10 cellular contexts compared by ENCODE assay signal in genomic region chr17:51238253-51238887, GRCh38. TPM values are rescaled to one million over a fixed set of nuclear protein-coding genes. Genes with fewer than 3 reads are reported as not detected.
DNase-seq lines count a peak whose midpoint lies in the region; ATAC-seq and TF ChIP-seq lines count a peak whose summit lies in the region.
"Had no signal": no experiment of that assay in that cellular context is flagged by ENCODE, and none has a peak within 500 bp of the region (broad histone marks: within the 10 kb centered on the region; RNA-seq: fewer than 3 reads in every experiment).

No MANE protein-coding gene starts in this region.

- H3K27ac ChIP-seq in left lung, result peak overlapping the region in 1 of 2 donors; percentile 53

- peaks cover 20% of the 10 kb centered on the region for H3K4me1 Mint-ChIP-seq in activated T-helper 17 cell treated with anti-CD3 and anti-CD28 coated beads, Interleukin-2, amount 50 U/mL, for 72 hours
- peaks cover 7% of the 10 kb centered on the region for H3K4me1 Mint-ChIP-seq in Caco-2 (ENCODE audit: low read depth, unreplicated experiment)

- peaks cover 12% of the 10 kb centered on the region for H3K36me3 Mint-ChIP-seq in activated T-helper 17 cell treated with anti-CD3 and anti-CD28 coated beads, Interleukin-2, amount 50 U/mL, for 72 hours (ENCODE audit: low read depth)
- peaks cover 28% of the 10 kb centered on the region for H3K36me3 Mint-ChIP-seq in Caco-2 (ENCODE audit: insufficient read depth, unreplicated experiment)

- BruUV-seq in Caco-2 (replicated peaks; lab: Mats Ljungman, UMichigan), result no TSS peak

- no peaks in the 10 kb centered on the region for H3K27me3 ChIP-seq in left lung
- no peaks in the 10 kb centered on the region for H3K27me3 ChIP-seq in Caco-2 (replicated peaks; ENCODE audit: control insufficient read depth, insufficient read depth, low read length)
- no peaks in the 10 kb centered on the region for H3K27me3 ChIP-seq in HAP-1 (ENCODE audit: low read depth)

- CTCF ChIA-PET in Caco-2 (lab: Charles Lee), result no interaction called here

- intact Hi-C loops in left lung (cut with DNase I) (no loop called here), Caco-2 (cut with micrococcal nuclease; ENCODE audit: unreplicated experiment) (no loop called here)

- DNase-seq in Caki2 (ENCODE audit: low read depth) (peak; percentile 21), NCI-H446 (lab: John Stamatoyannopoulos, UW) (no peak), left lung (no peak), Caco-2 (no peak), HAP-1 (ENCODE audit: low spot score in 2 of 2) (no peak)
- DNase-seq: EL, NCI-H2227 treated with DMSO at 0.1 percent for 48 hours had no signal

- H3K27ac Mint-ChIP-seq in activated T-helper 17 cell treated with anti-CD3 and anti-CD28 coated beads, Interleukin-2, amount 50 U/mL, for 72 hours, result peak overlapping the region; percentile 42
- no peak overlapping the region for H3K27ac Mint-ChIP-seq in Caco-2 (ENCODE audit: unreplicated experiment)

- peak; percentile 73 for ATAC-seq in GM19438 (IDR thresholded peaks at IDR 0.05; ENCODE audit: low read depth, unreplicated experiment)
- peak; percentile 81 for ATAC-seq in HG03342 (IDR thresholded peaks at IDR 0.05; ENCODE audit: unreplicated experiment)
- peak; percentile 93 for ATAC-seq in activated T-helper 17 cell treated with anti-CD3 and anti-CD28 coated beads, Interleukin-2, amount 50 U/mL, for 72 hours (replicated peaks)
- ATAC-seq in left lung, result no peak

- TF ChIP-seq CTCF in left lung (IDR thresholded peaks at IDR 0.05) (no peak), Caco-2 (IDR thresholded peaks at IDR 0.05; ENCODE audit: insufficient read depth in 1 of 2, low read depth in 1 of 2, low read length in 1 of 2, severe bottlenecking in 1 of 2, unreplicated experiment in 1 of 2) (no peak)

- H3K36me3 ChIP-seq in left lung, result no peaks in the 10 kb centered on the region
- H3K36me3 ChIP-seq in Caco-2 (ENCODE audit: control insufficient read depth, insufficient read depth, low read length), result no peaks in the 10 kb centered on the region; the same call in none of the 2 replicates
- H3K36me3 ChIP-seq in HAP-1 (replicated peaks), result no peaks in the 10 kb centered on the region

- in situ Hi-C loops in Caki2 (cut with HindIII; ENCODE audit: low pct_unique_long_range_greater_than_20kb, low sequenced_read_pairs), result no loop called here
- in situ Hi-C loops in HAP-1 (cut with MboI; ENCODE audit: low sequenced_read_pairs), result no loop called here

- peak overlapping the region; percentile 34 for H3K4me3 Mint-ChIP-seq in activated T-helper 17 cell treated with anti-CD3 and anti-CD28 coated beads, Interleukin-2, amount 50 U/mL, for 72 hours
- H3K4me3 Mint-ChIP-seq in Caco-2 (ENCODE audit: unreplicated experiment), result no peak overlapping the region

- no peaks in the 10 kb centered on the region for H3K9me3 Mint-ChIP-seq in activated T-helper 17 cell treated with anti-CD3 and anti-CD28 coated beads, Interleukin-2, amount 50 U/mL, for 72 hours
- no peaks in the 10 kb centered on the region for H3K9me3 Mint-ChIP-seq in Caco-2 (ENCODE audit: unreplicated experiment)

- POLR2A ChIA-PET in Caco-2 (lab: Charles Lee), result interaction anchor here (0.6 kb wide), 1 partner anchor 17 kb away, joined by 3 read pairs; no protein-coding TSS in a partner anchor

- H3K9me3 ChIP-seq in left lung (no peaks in the 10 kb centered on the region), Caco-2 (peaks cover 6% of the 10 kb centered on the region), HAP-1 (no peaks in the 10 kb centered on the region)

- no peak overlapping the region for H3K4me3 ChIP-seq in left lung
- no peak overlapping the region for H3K4me3 ChIP-seq in Caco-2 (ENCODE audit: low read depth, low read length)
- no peak overlapping the region for H3K4me3 ChIP-seq in HAP-1

- H3K27me3 Mint-ChIP-seq in activated T-helper 17 cell treated with anti-CD3 and anti-CD28 coated beads, Interleukin-2, amount 50 U/mL, for 72 hours, result no peaks in the 10 kb centered on the region
- no peaks in the 10 kb centered on the region for H3K27me3 Mint-ChIP-seq in Caco-2 (ENCODE audit: insufficient read depth, unreplicated experiment)

- H3K4me1 ChIP-seq in left lung, result peaks cover 0 to 14% of the 10 kb centered on the region in 2 donors
- H3K4me1 ChIP-seq in Caco-2, result no peaks in the 10 kb centered on the region
- no peaks in the 10 kb centered on the region; the same call in 1 of the 2 replicates for H3K4me1 ChIP-seq in HAP-1

RNA-seq across cellular contexts. Expression of gene MBTD1, which starts 21.5 kb away (rescaled TPM):
- 3.9 and 12.0 TPM in 2 replicates for total RNA-seq in Caki2 (2014; rRNA removed; shearing (Covaris generic); ENCODE audit: low replicate concordance)
- total RNA-seq in activated T-helper 17 cell treated with anti-CD3 and anti-CD28 coated beads, Interleukin-2, amount 50 U/mL, for 72 hours, result 10 to 100 TPM; 10.7 to 17.2 TPM
- total RNA-seq in left lung (10 to 100 TPM; 10.0 to 11.8 TPM), Caco-2 (2022) (24.3 and 26.2 TPM in 2 replicates)

RNA-seq across cellular contexts. Expression of gene UTP18, which starts 22.0 kb away (rescaled TPM):
- total RNA-seq in Caki2 (2014; rRNA removed; shearing (Covaris generic); ENCODE audit: low replicate concordance), result 120 and 128 TPM in 2 replicates
- 10 to 100 TPM; 37.5 to 66.2 TPM for total RNA-seq in activated T-helper 17 cell treated with anti-CD3 and anti-CD28 coated beads, Interleukin-2, amount 50 U/mL, for 72 hours
- 10 to 100 TPM; 21.1 to 31.0 TPM for total RNA-seq in left lung
- total RNA-seq in Caco-2 (2022), result 55.3 and 63.4 TPM in 2 replicates
